In genomic region chr2:71226391-71226964, GRCh38 we compare ENCODE assay signal across 8 cellular contexts. TPM values are rescaled to one million over a fixed set of nuclear protein-coding genes. Genes with fewer than 3 reads are reported as not detected.
DNase-seq lines count a peak whose midpoint lies in the region; ATAC-seq, FAIRE-seq and TF ChIP-seq lines count a peak whose summit lies in the region.

No MANE protein-coding gene starts in this region.

- DNase-seq in GM12891 (ENCODE audit: insufficient read length, low spot score) = peak; percentile 5
- peak; percentile 46 for DNase-seq in NCI-H510A treated with DMSO at 0.1 percent for 48 hours (lab: John Stamatoyannopoulos, UW)
- DNase-seq in activated gamma-delta T cell (lab: John Stamatoyannopoulos, UW) = peak; percentile 31
- peak; percentile 69 for DNase-seq in Right ventricle myocardium inferior (ENCODE audit: missing footprints)
- DNase-seq in amniotic stem cell (lab: John Stamatoyannopoulos, UW) = no peak
- DNase-seq in hepatic stellate cell (ENCODE audit: low spot score) = no peak

- no peaks in the 10 kb centered on the region for H3K36me3 ChIP-seq in parathyroid adenoma (ENCODE audit: control insufficient read depth, insufficient read depth, low read length)

- peak overlapping the region; percentile 86 for H3K4me2 ChIP-seq in parathyroid adenoma (ENCODE audit: low read length)

- H3K4me3 ChIP-seq in parathyroid adenoma (ENCODE audit: low read depth, low read length) = peak overlapping the region; percentile 89

- no peaks in the 10 kb centered on the region for H3K9me3 ChIP-seq in parathyroid adenoma (ENCODE audit: control insufficient read depth, low read length)

- peak; percentile 17 for TF ChIP-seq CTCF in parathyroid adenoma (IDR thresholded peaks at IDR 0.05)

- H3K4me1 ChIP-seq in parathyroid adenoma = no peaks in the 10 kb centered on the region

- intact Hi-C loops in Right ventricle myocardium inferior (cut with DNase I) = loop anchor here (1.0 to 10.0 kb wide), 2 partner anchors 105 to 278 kb away; partner anchors contain the start of gene ZNF638

- peak overlapping the region; percentile 63 for H3K27ac ChIP-seq in parathyroid adenoma

- no peak for TF ChIP-seq POLR2A in GM12891 (IDR thresholded peaks at IDR 0.05; ENCODE audit: low read depth, low read length)

- no peak for FAIRE-seq in GM12891 (lab: Jason Lieb, UNC)

- no peaks in the 10 kb centered on the region for H3K27me3 ChIP-seq in parathyroid adenoma (ENCODE audit: control insufficient read depth, insufficient read depth, low read length)

- peak overlapping the region; percentile 12 for H3K9ac ChIP-seq in parathyroid adenoma

- ATAC-seq in HG02870 (IDR thresholded peaks at IDR 0.05; ENCODE audit: unreplicated experiment) = peak; percentile 0
- peak; percentile 9 for ATAC-seq in Right ventricle myocardium inferior

- peak overlapping the region; percentile 88 for H2AFZ ChIP-seq in parathyroid adenoma

- no peaks in the 10 kb centered on the region for H3K79me2 ChIP-seq in parathyroid adenoma

TF ChIP-seq in GM12891, 5 proteins besides CTCF, POLR2A, EP300 and RAD21:
- TF ChIP-seq TAF1 (IDR thresholded peaks at IDR 0.05; ENCODE audit: low read depth, low read length) (no peak), POLR2AphosphoS5 (IDR thresholded peaks at IDR 0.05; ENCODE audit: low read depth, low read length) (no peak), PAX5 (IDR thresholded peaks at IDR 0.05; ENCODE audit: insufficient read depth, low read length, severe bottlenecking) (no peak), SPI1 (IDR thresholded peaks at IDR 0.05; ENCODE audit: low read depth, low read length) (no peak), POU2F2 (IDR thresholded peaks at IDR 0.05; ENCODE audit: low read depth, low read length) (no peak)

RNA-seq across cellular contexts. Expression of gene PAIP2B, which starts 0.4 kb away (rescaled TPM):
- polyA plus RNA-seq in GM12891 (2012; ENCODE audit: low read depth, missing spikeins) = 0.12 TPM
- 64.9 TPM for total RNA-seq in Right ventricle myocardium inferior

Comparison
In these comparisons a context has a peak if more than half of its experiments do, and no peak if none do; other contexts are left out.
1. DNase-seq: peak in GM12891 (single experiment), NCI-H510A treated with DMSO at 0.1 percent for 48 hours (single experiment), activated gamma-delta T cell (single experiment) and Right ventricle myocardium inferior (single experiment); none in amniotic stem cell (single experiment) and hepatic stellate cell (single experiment).